ENCODE assay signal across 23 cellular contexts in genomic region chr21:39197448-39197847, GRCh38. TPM values are rescaled to one million over a fixed set of nuclear protein-coding genes. Genes with fewer than 3 reads are reported as not detected.
DNase-seq lines count a peak whose midpoint lies in the region; ATAC-seq, FAIRE-seq and TF ChIP-seq lines count a peak whose summit lies in the region.
"Had no signal": no experiment of that assay in that cellular context is flagged by ENCODE, and none has a peak within 500 bp of the region (broad histone marks: within the 10 kb centered on the region; RNA-seq: fewer than 3 reads in every experiment).

No MANE protein-coding gene starts in this region.

- H3K9ac ChIP-seq in astrocyte (ENCODE audit: low read length), result no peak overlapping the region
- H3K9ac ChIP-seq in trophoblast cell (ENCODE audit: low read length), result no peak overlapping the region
- H3K9ac ChIP-seq: KMS-11 had no signal

- no peak overlapping the region for H3K4me3 Mint-ChIP-seq in activated T-cell treated with anti-CD3 and anti-CD28 coated beads, Interleukin-2, amount 50 U/mL, for 72 hours
- H3K4me3 Mint-ChIP-seq in astrocyte (ENCODE audit: unreplicated experiment) (no peak overlapping the region), natural killer cell (no peak overlapping the region)
- H3K4me3 Mint-ChIP-seq: HFFc6 had no signal

- H3K79me1 ChIP-seq in trophoblast cell (ENCODE audit: low read length), result no peaks in the 10 kb centered on the region

- H2AFZ ChIP-seq in astrocyte (ENCODE audit: low read depth, low read length) (no peak overlapping the region), hepatocyte (no peak overlapping the region), trophoblast cell (ENCODE audit: insufficient read depth, low read length, poor library complexity) (no peak overlapping the region)

- H3K4me2 ChIP-seq in astrocyte (ENCODE audit: low read length) (no peak overlapping the region), hepatocyte (no peak overlapping the region), trophoblast cell (ENCODE audit: low read length) (no peak overlapping the region)
- H3K4me2 ChIP-seq: KMS-11 had no signal

- no peak overlapping the region for H2BK5ac ChIP-seq in trophoblast cell (ENCODE audit: low read depth, low read length, poor library complexity)

- no peak overlapping the region for H3K14ac ChIP-seq in trophoblast cell (ENCODE audit: low read length)

- H3K9me2 ChIP-seq in hepatocyte (replicated peaks; ENCODE audit: insufficient read depth), result no peaks in the 10 kb centered on the region

- no peak overlapping the region for H3K27ac Mint-ChIP-seq in activated T-cell treated with anti-CD3 and anti-CD28 coated beads, Interleukin-2, amount 50 U/mL, for 72 hours
- H3K27ac Mint-ChIP-seq in astrocyte (ENCODE audit: unreplicated experiment) (no peak overlapping the region), natural killer cell (peak overlapping the region; percentile 79 to 95)
- H3K27ac Mint-ChIP-seq: HFFc6 had no signal

- H4K8ac ChIP-seq in trophoblast cell (ENCODE audit: low read depth, low read length), result no peak overlapping the region

- H3K23ac ChIP-seq in trophoblast cell (ENCODE audit: low read length), result no peak overlapping the region

- H4K91ac ChIP-seq in trophoblast cell (ENCODE audit: low read depth, low read length), result no peak overlapping the region

- peaks cover 13 to 34% of the 10 kb centered on the region in 2 donors for H3K36me3 Mint-ChIP-seq in activated T-cell treated with anti-CD3 and anti-CD28 coated beads, Interleukin-2, amount 50 U/mL, for 72 hours (ENCODE audit: insufficient read depth in 2 of 2)
- H3K36me3 Mint-ChIP-seq in astrocyte (ENCODE audit: low read depth, unreplicated experiment) (peaks cover 14% of the 10 kb centered on the region), natural killer cell (peaks cover 19% of the 10 kb centered on the region)

- H3K4ac ChIP-seq in trophoblast cell (ENCODE audit: low read depth, low read length), result no peak overlapping the region

- no peaks in the 10 kb centered on the region for H3K9me3 Mint-ChIP-seq in activated T-cell treated with anti-CD3 and anti-CD28 coated beads, Interleukin-2, amount 50 U/mL, for 72 hours
- H3K9me3 Mint-ChIP-seq in astrocyte (ENCODE audit: unreplicated experiment) (no peaks in the 10 kb centered on the region), natural killer cell (no peaks in the 10 kb centered on the region)
- H3K9me3 Mint-ChIP-seq: HFFc6 had no signal

- FAIRE-seq in astrocyte (lab: Jason Lieb, UNC), result peak; percentile 41
- FAIRE-seq: GM12891 had no signal

- H4K12ac ChIP-seq in trophoblast cell (ENCODE audit: low read depth, low read length), result no peak overlapping the region

- TF ChIP-seq CTCF in astrocyte (IDR thresholded peaks at IDR 0.05; ENCODE audit: insufficient read depth, low read depth, low read length), result no peak
- TF ChIP-seq CTCF in hepatocyte (IDR thresholded peaks at IDR 0.05; ENCODE audit: poor library complexity), result no peak
- TF ChIP-seq CTCF in natural killer cell (IDR thresholded peaks at IDR 0.05), result no peak

- no peak overlapping the region for H2AK5ac ChIP-seq in trophoblast cell (ENCODE audit: low read length)

- peaks cover 40% of the 10 kb centered on the region for H3K4me1 Mint-ChIP-seq in activated T-cell treated with anti-CD3 and anti-CD28 coated beads, Interleukin-2, amount 50 U/mL, for 72 hours (ENCODE audit: low read depth)
- H3K4me1 Mint-ChIP-seq in astrocyte (ENCODE audit: low read depth, unreplicated experiment), result peaks cover 3% of the 10 kb centered on the region
- peaks cover 23 to 27% of the 10 kb centered on the region in 2 donors for H3K4me1 Mint-ChIP-seq in natural killer cell

- H3K4me1 ChIP-seq in astrocyte (ENCODE audit: insufficient read depth, low read length) (peaks cover 2% of the 10 kb centered on the region), hepatocyte (ENCODE audit: insufficient read depth) (no peaks in the 10 kb centered on the region), trophoblast cell (ENCODE audit: control insufficient read depth in 1 of 2, insufficient read depth in 2 of 2, low read length in 2 of 2) (no peaks in the 10 kb centered on the region)

- H3K18ac ChIP-seq in trophoblast cell (ENCODE audit: low read length), result no peak overlapping the region

- no peaks in the 10 kb centered on the region for H3K79me2 ChIP-seq in astrocyte (ENCODE audit: insufficient read depth, low read length)
- H3K79me2 ChIP-seq in hepatocyte, result peaks cover 10% of the 10 kb centered on the region
- H3K79me2 ChIP-seq in trophoblast cell (ENCODE audit: control insufficient read depth, insufficient read depth, low read length, poor library complexity), result no peaks in the 10 kb centered on the region

- peaks cover 12% of the 10 kb centered on the region for H4K20me1 ChIP-seq in astrocyte (ENCODE audit: insufficient read depth, low read length)
- H4K20me1 ChIP-seq in hepatocyte (ENCODE audit: insufficient read depth, poor library complexity, severe bottlenecking), result no peaks in the 10 kb centered on the region

- H2BK12ac ChIP-seq in trophoblast cell (ENCODE audit: low read length), result no peak overlapping the region

- H3K27ac ChIP-seq in astrocyte (ENCODE audit: low read depth, low read length) (no peak overlapping the region), hepatocyte (peak overlapping the region; percentile 71), trophoblast cell (ENCODE audit: low read depth, low read length) (no peak overlapping the region)
- H3K27ac ChIP-seq: KMS-11 had no signal

- ATAC-seq in activated T-cell treated with anti-CD3 and anti-CD28 coated beads, Interleukin-2, amount 50 U/mL, for 72 hours (replicated peaks in 1 of 2), result peak; percentile 31 to 38
- no peak for ATAC-seq in natural killer cell
- ATAC-seq: Right ventricle myocardium inferior had no signal

- H3K36me3 ChIP-seq in astrocyte (ENCODE audit: insufficient read depth, low read length) (peaks cover 41% of the 10 kb centered on the region), hepatocyte (replicated peaks; ENCODE audit: insufficient read depth, low read depth) (peaks cover 4% of the 10 kb centered on the region), trophoblast cell (ENCODE audit: control insufficient read depth in 1 of 2, insufficient read depth in 2 of 2, low read length in 2 of 2) (peaks cover 3 to 21% of the 10 kb centered on the region in 2 experiments)

- no peak overlapping the region for H3K4me3 ChIP-seq in astrocyte (ENCODE audit: insufficient read depth, low read depth, low read length)
- H3K4me3 ChIP-seq in hepatocyte, result no peak overlapping the region
- no peak overlapping the region for H3K4me3 ChIP-seq in trophoblast cell (ENCODE audit: low read depth, low read length)

- H3K9me3 ChIP-seq in astrocyte (ENCODE audit: insufficient read depth, low read depth, low read length), result no peaks in the 10 kb centered on the region
- H3K9me3 ChIP-seq in hepatocyte (ENCODE audit: low read depth), result no peaks in the 10 kb centered on the region
- no peaks in the 10 kb centered on the region for H3K9me3 ChIP-seq in trophoblast cell (ENCODE audit: insufficient read depth, low read depth, low read length)

- WGBS in hepatocyte (ENCODE audit: low lambda C conversion rate, missing lambda C conversion rate), result 75% methylated on average over 4 of the region's 4 CpGs
- WGBS in trophoblast cell (ENCODE audit: extremely low coverage, insufficient coverage, insufficient read length), result no CpG with 5 or more reads among the region's 4 CpGs

- no peaks in the 10 kb centered on the region for H3K27me3 ChIP-seq in astrocyte (ENCODE audit: insufficient read depth, low read length)
- no peaks in the 10 kb centered on the region for H3K27me3 ChIP-seq in hepatocyte
- H3K27me3 ChIP-seq in trophoblast cell (ENCODE audit: insufficient read depth, low read length), result no peaks in the 10 kb centered on the region

- H3K27me3 Mint-ChIP-seq in activated T-cell treated with anti-CD3 and anti-CD28 coated beads, Interleukin-2, amount 50 U/mL, for 72 hours (ENCODE audit: low read depth), result no peaks in the 10 kb centered on the region
- no peaks in the 10 kb centered on the region for H3K27me3 Mint-ChIP-seq in astrocyte (ENCODE audit: low read depth, unreplicated experiment)
- H3K27me3 Mint-ChIP-seq in natural killer cell (ENCODE audit: low read depth in 2 of 2), result no peaks in the 10 kb centered on the region
- H3K27me3 Mint-ChIP-seq: CD8-positive, alpha-beta memory T cell had no signal

- no peak for DNase-seq in activated T-cell treated with anti-CD3 and anti-CD28 coated beads, Interleukin-2, amount 50 U/mL, for 72 hours
- DNase-seq in activated T-cell treated with anti-CD3 and anti-CD28 coated beads for 4 hours, result no peak
- no peak for DNase-seq in astrocyte (ENCODE audit: low read depth)
- no peak for DNase-seq in hepatocyte (ENCODE audit: low spot score)
- DNase-seq in natural killer cell, result no peak
- DNase-seq in trophoblast cell, result no peak
- DNase-seq in SHP77 treated with DMSO at 0.1 percent for 48 hours (lab: John Stamatoyannopoulos, UW), result no peak
- no peak for DNase-seq in NCI-H2196 treated with DMSO at 0.1 percent for 48 hours (lab: John Stamatoyannopoulos, UW; ENCODE audit: unreplicated experiment)
- DNase-seq: AML-193; C1 segment of cervical spinal cord; Calu3; CD8-positive, alpha-beta memory T cell; DMS153; H7; HFFc6; MV-4-11; NCI-H1694; NCI-H2081; NCI-H2171; NCI-H526 had no signal

- no peak overlapping the region for H2BK120ac ChIP-seq in trophoblast cell (ENCODE audit: insufficient read depth, low read length, poor library complexity)

- intact Hi-C loops in natural killer cell (cut with micrococcal nuclease), result no loop called here

RNA-seq across cellular contexts. Expression of gene PSMG1, which starts 14.2 kb away (rescaled TPM):
- total RNA-seq in activated T-cell treated with anti-CD3 and anti-CD28 coated beads, Interleukin-2, amount 50 U/mL, for 72 hours, result 100 to 1,000 TPM in 1 of 2 donors, 10 to 100 TPM in 1; 98.7 to 113 TPM
- total RNA-seq in astrocyte, result 58.8 and 61.9 TPM in 2 replicates
- 43.3 and 46.2 TPM in 2 replicates for total RNA-seq in hepatocyte
- polyA plus RNA-seq in hepatocyte, result 81.4 and 99.0 TPM in 2 replicates
- 10 to 100 TPM; 11.3 to 12.1 (median 12.0) TPM for total RNA-seq in natural killer cell
- polyA plus RNA-seq in trophoblast cell (2013), result 71.2 and 72.7 TPM in 2 replicates

Comparison
In these comparisons a context has a peak if more than half of its experiments do, and no peak if none do; other contexts are left out.
1. ATAC-seq: peak in activated T-cell treated with anti-CD3 and anti-CD28 coated beads, Interleukin-2, amount 50 U/mL, for 72 hours (2 of 2); none in natural killer cell (0 of 3).
2. H3K27ac Mint-ChIP-seq: peak in natural killer cell (2 of 2); none in activated T-cell treated with anti-CD3 and anti-CD28 coated beads, Interleukin-2, amount 50 U/mL, for 72 hours (single experiment) and astrocyte (single experiment).